Comparison of ENCODE assay signal across 9 cellular contexts in genomic region chr17:57603978-57604377, GRCh38.
DNase-seq lines count a peak whose midpoint lies in the region; ATAC-seq and TF ChIP-seq lines count a peak whose summit lies in the region.
"Had no signal": no experiment of that assay in that cellular context is flagged by ENCODE, and none has a peak within 500 bp of the region (broad histone marks: within the 10 kb centered on the region; RNA-seq: fewer than 3 reads in every experiment).

No MANE protein-coding gene starts in this region.

- no peaks in the 10 kb centered on the region for H3K9me3 Mint-ChIP-seq in CD8-positive, alpha-beta memory T cell
- no peaks in the 10 kb centered on the region for H3K9me3 Mint-ChIP-seq in activated naive CD4-positive, alpha-beta T cell treated with anti-CD3 and anti-CD28 coated beads for 36 hours
- H3K9me3 Mint-ChIP-seq in progenitor cell of endocrine pancreas (ENCODE audit: low read depth) = no peaks in the 10 kb centered on the region

- TF ChIP-seq CTCF in progenitor cell of endocrine pancreas (IDR thresholded peaks at IDR 0.05; ENCODE audit: unreplicated experiment) = no peak

- POLR2A ChIA-PET in CD8-positive, alpha-beta memory T cell (lab: Charles Lee) = no interaction called here

- H3K36me3 ChIP-seq in CD8-positive, alpha-beta memory T cell (ENCODE audit: insufficient read depth, low read length) = no peaks in the 10 kb centered on the region
- H3K36me3 ChIP-seq: thoracic aorta had no signal

- peak overlapping the region; percentile 21 to 86 (median 76) for H3K4me3 Mint-ChIP-seq in CD8-positive, alpha-beta memory T cell
- H3K4me3 Mint-ChIP-seq in activated naive CD4-positive, alpha-beta T cell treated with anti-CD3 and anti-CD28 coated beads for 36 hours = peak overlapping the region; percentile 37
- no peak overlapping the region for H3K4me3 Mint-ChIP-seq in progenitor cell of endocrine pancreas (ENCODE audit: low read depth)

- peak overlapping the region; percentile 55 for H3K27ac ChIP-seq in CD8-positive, alpha-beta memory T cell (ENCODE audit: low read depth, low read length)
- H3K27ac ChIP-seq: thoracic aorta had no signal

- peaks cover 0 to 2% of the 10 kb centered on the region in 2 donors for H3K27me3 Mint-ChIP-seq in CD8-positive, alpha-beta memory T cell
- H3K27me3 Mint-ChIP-seq in activated naive CD4-positive, alpha-beta T cell treated with anti-CD3 and anti-CD28 coated beads for 36 hours (ENCODE audit: low read depth) = no peaks in the 10 kb centered on the region
- H3K27me3 Mint-ChIP-seq in progenitor cell of endocrine pancreas = no peaks in the 10 kb centered on the region

- H3K4me1 Mint-ChIP-seq in CD8-positive, alpha-beta memory T cell = peaks cover 87 to 98% (median 92%) of the 10 kb centered on the region in 3 donors
- H3K4me1 Mint-ChIP-seq in activated naive CD4-positive, alpha-beta T cell treated with anti-CD3 and anti-CD28 coated beads for 36 hours (ENCODE audit: low read depth) = peaks cover 91% of the 10 kb centered on the region
- H3K4me1 Mint-ChIP-seq in progenitor cell of endocrine pancreas (ENCODE audit: low read depth) = peaks cover 25% of the 10 kb centered on the region

- DNase-seq in CD8-positive, alpha-beta memory T cell = peak; percentile 50 to 87 (median 83)
- DNase-seq in SIG-M5 treated with dmso at 0.1 percent for 504 hours (lab: John Stamatoyannopoulos, UW; ENCODE audit: unreplicated experiment) = peak; percentile 85
- peak; percentile 94 for DNase-seq in activated naive CD4-positive, alpha-beta T cell treated with anti-CD3 and anti-CD28 coated beads for 36 hours
- DNase-seq in progenitor cell of endocrine pancreas (ENCODE audit: low spot score, unreplicated experiment) = no peak
- DNase-seq in iPS-NIHi11 (ENCODE audit: low spot score) = no peak
- DNase-seq in putamen (ENCODE audit: low spot score) = no peak

- H3K27ac Mint-ChIP-seq in CD8-positive, alpha-beta memory T cell = peak overlapping the region; percentile 88 to 100 (median 97)
- H3K27ac Mint-ChIP-seq in activated naive CD4-positive, alpha-beta T cell treated with anti-CD3 and anti-CD28 coated beads for 36 hours = peak overlapping the region; percentile 94
- H3K27ac Mint-ChIP-seq in progenitor cell of endocrine pancreas = peak overlapping the region; percentile 63

- no peaks in the 10 kb centered on the region for H3K9me3 ChIP-seq in CD8-positive, alpha-beta memory T cell (ENCODE audit: low read length)
- H3K9me3 ChIP-seq: thoracic aorta had no signal

- ATAC-seq in HG02759 (IDR thresholded peaks at IDR 0.05; ENCODE audit: unreplicated experiment) (peak; percentile 45), HG03565 (IDR thresholded peaks at IDR 0.05; ENCODE audit: unreplicated experiment) (no peak)

- peaks cover 89% of the 10 kb centered on the region for H3K4me1 ChIP-seq in CD8-positive, alpha-beta memory T cell (ENCODE audit: insufficient read depth, low read length)

- CTCF ChIA-PET in CD8-positive, alpha-beta memory T cell (lab: Charles Lee) = interaction anchor here (1.2 to 10.8 kb wide), 2 partner anchors 9 to 67 kb away, joined by 3 to 79 read pairs; no protein-coding TSS in a partner anchor
- CTCF ChIA-PET in activated naive CD4-positive, alpha-beta T cell treated with anti-CD3 and anti-CD28 coated beads for 36 hours (lab: Charles Lee) = interaction anchor here (0.6 kb wide), 1 partner anchor 361 kb away, joined by 3 read pairs; no protein-coding TSS in a partner anchor

- intact Hi-C loops in activated naive CD4-positive, alpha-beta T cell treated with anti-CD3 and anti-CD28 coated beads for 36 hours (cut with micrococcal nuclease) = loop anchor here (1.0 to 5.0 kb wide), 8 partner anchors 43 to 1002 kb away; partner anchors contain the start of gene SRSF1

- peaks cover 0 to 5% (median 0%) of the 10 kb centered on the region in 3 donors for H3K36me3 Mint-ChIP-seq in CD8-positive, alpha-beta memory T cell
- peaks cover 2% of the 10 kb centered on the region for H3K36me3 Mint-ChIP-seq in activated naive CD4-positive, alpha-beta T cell treated with anti-CD3 and anti-CD28 coated beads for 36 hours (ENCODE audit: low read depth)
- peaks cover 4% of the 10 kb centered on the region for H3K36me3 Mint-ChIP-seq in progenitor cell of endocrine pancreas (ENCODE audit: insufficient read depth)

- H3K27me3 ChIP-seq in CD8-positive, alpha-beta memory T cell (ENCODE audit: insufficient read depth, low read length, poor library complexity, severe bottlenecking) = no peaks in the 10 kb centered on the region

- H3K4me3 ChIP-seq in CD8-positive, alpha-beta memory T cell (ENCODE audit: low read length) = peak overlapping the region; percentile 44
- H3K4me3 ChIP-seq: thoracic aorta had no signal

Comparison
In these comparisons a context has a peak if more than half of its experiments do, and no peak if none do; other contexts are left out.
1. DNase-seq: peak in CD8-positive, alpha-beta memory T cell (5 of 5), SIG-M5 treated with dmso at 0.1 percent for 504 hours (single experiment) and activated naive CD4-positive, alpha-beta T cell treated with anti-CD3 and anti-CD28 coated beads for 36 hours (single experiment); none in progenitor cell of endocrine pancreas (single experiment), iPS-NIHi11 (single experiment) and putamen (single experiment).
2. Peak in every context shown above with its lines, with median percentiles within 50 percentile points of each other: H3K27ac Mint-ChIP-seq.